Comparison of ENCODE assay signal across 9 cellular contexts in the genomic region with DNA sequence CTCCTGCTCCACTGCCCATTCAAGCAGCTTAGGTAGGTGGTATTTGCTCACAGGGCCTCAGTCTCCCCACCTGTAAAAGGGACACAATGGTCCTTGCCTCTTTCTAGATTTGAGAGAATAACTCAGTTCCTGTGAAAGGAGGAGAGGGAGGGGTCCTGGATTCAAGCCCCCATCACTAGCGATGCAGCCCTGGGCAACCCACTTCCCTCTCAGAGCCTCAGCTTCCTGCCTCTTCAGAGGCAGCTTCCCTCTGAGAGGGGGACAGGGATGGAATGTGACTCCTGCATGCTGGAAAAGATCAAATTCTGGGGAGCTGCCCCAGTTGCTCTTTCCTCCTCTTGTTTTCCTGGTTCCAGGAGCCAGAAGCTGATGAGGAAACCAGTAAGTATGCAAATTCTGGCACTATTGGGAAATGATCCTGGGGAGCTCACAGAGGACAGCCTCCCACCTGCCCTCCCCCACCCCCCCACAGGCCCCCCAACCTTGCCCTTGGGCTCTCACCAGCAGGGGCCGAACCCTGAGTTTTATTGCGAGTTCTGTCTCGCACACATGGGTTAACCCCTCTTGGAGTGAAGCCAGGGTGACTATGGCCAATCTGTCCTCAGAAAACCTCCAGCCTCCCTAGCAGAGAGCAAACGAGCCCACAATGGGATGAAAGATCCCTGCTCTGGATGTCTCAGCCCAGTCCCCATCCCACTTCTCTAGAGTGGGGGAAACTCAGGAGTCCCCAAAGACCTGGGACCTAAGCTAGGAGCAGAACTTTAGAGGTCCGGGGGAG. TPM values are rescaled to one million over a fixed set of nuclear protein-coding genes. Genes with fewer than 3 reads are reported as not detected.
DNase-seq lines count a peak whose midpoint lies in the region; ATAC-seq and TF ChIP-seq lines count a peak whose summit lies in the region.
"Had no signal": no experiment of that assay in that cellular context is flagged by ENCODE, and none has a peak within 500 bp of the region (broad histone marks: within the 10 kb centered on the region; RNA-seq: fewer than 3 reads in every experiment).

No MANE protein-coding gene starts in this region.

- H3K4me3 Mint-ChIP-seq in HFFc6 (no peak overlapping the region), activated B cell treated with CpG ODN at 0.5 μM for 24 hours (no peak overlapping the region)
- H3K4me3 Mint-ChIP-seq: activated naive CD4-positive, alpha-beta T cell treated with anti-CD3 and anti-CD28 coated beads, Interleukin-2, amount 50 U/mL, for 24 hours had no signal

- no peak for ATAC-seq in activated B cell treated with CpG ODN at 0.5 μM for 24 hours (ENCODE audit: low read depth)
- ATAC-seq in HG02759 (IDR thresholded peaks at IDR 0.05; ENCODE audit: unreplicated experiment), result no peak
- ATAC-seq in HG02763 (IDR thresholded peaks at IDR 0.05; ENCODE audit: unreplicated experiment), result no peak
- ATAC-seq in HG02623 (IDR thresholded peaks at IDR 0.05; ENCODE audit: unreplicated experiment), result no peak

- no peak for DNase-seq in HFFc6
- DNase-seq in activated B cell treated with CpG ODN at 0.5 μM for 24 hours, result no peak
- no peak for DNase-seq in left ventricle myocardium inferior
- peak; percentile 23 for DNase-seq in stimulated activated CD8-positive, alpha-beta memory T cell treated with anti-CD3 and anti-CD28 coated beads, Interleukin-4, amount 100 ng/mL, for 48 hours
- no peak for DNase-seq in NCI-H1436 (lab: John Stamatoyannopoulos, UW)

- CTCF ChIA-PET in activated B cell treated with CpG ODN at 0.5 μM for 24 hours (lab: Charles Lee), result interaction anchor here (0.8 to 4.9 kb wide), 11 partner anchors 10 to 202 kb away, joined by 3 to 261 read pairs (median 23); partner anchors contain the start of gene ZC3H12A

- peak overlapping the region; percentile 70 for H3K27ac ChIP-seq in left ventricle myocardium inferior (replicated peaks)

- TF ChIP-seq CTCF in HFFc6 (IDR thresholded peaks at IDR 0.05) (no peak), activated B cell treated with CpG ODN at 0.5 μM for 24 hours (IDR thresholded peaks at IDR 0.05) (no peak), left ventricle myocardium inferior (IDR thresholded peaks at IDR 0.05; ENCODE audit: borderline replicate concordance) (no peak)

- no peaks in the 10 kb centered on the region for H3K27me3 ChIP-seq in left ventricle myocardium inferior (ENCODE audit: low read depth)

- peaks cover 20% of the 10 kb centered on the region for H3K36me3 Mint-ChIP-seq in HFFc6 (ENCODE audit: low read depth)
- H3K36me3 Mint-ChIP-seq in activated B cell treated with CpG ODN at 0.5 μM for 24 hours (ENCODE audit: low read depth), result peaks cover 59% of the 10 kb centered on the region

- H3K27ac Mint-ChIP-seq in HFFc6, result peak overlapping the region; percentile 80
- H3K27ac Mint-ChIP-seq in activated B cell treated with CpG ODN at 0.5 μM for 24 hours, result peak overlapping the region; percentile 74

- H3K9me3 Mint-ChIP-seq in HFFc6 (no peaks in the 10 kb centered on the region), activated B cell treated with CpG ODN at 0.5 μM for 24 hours (no peaks in the 10 kb centered on the region)
- H3K9me3 Mint-ChIP-seq: activated naive CD4-positive, alpha-beta T cell treated with anti-CD3 and anti-CD28 coated beads, Interleukin-2, amount 50 U/mL, for 24 hours had no signal

- H3K36me3 ChIP-seq in left ventricle myocardium inferior, result peaks cover 65% of the 10 kb centered on the region

- H3K27me3 Mint-ChIP-seq in HFFc6 (ENCODE audit: insufficient read depth) (peaks cover 8% of the 10 kb centered on the region), activated B cell treated with CpG ODN at 0.5 μM for 24 hours (no peaks in the 10 kb centered on the region)
- H3K27me3 Mint-ChIP-seq: activated naive CD4-positive, alpha-beta T cell treated with anti-CD3 and anti-CD28 coated beads, Interleukin-2, amount 50 U/mL, for 24 hours had no signal

- POLR2A ChIA-PET in activated B cell treated with CpG ODN at 0.5 μM for 24 hours (lab: Charles Lee), result interaction anchor here (1.2 to 4.5 kb wide), 7 partner anchors 10 to 31 kb away, joined by 3 to 132 read pairs (median 9); partner anchors contain the start of genes MEAF6 and ZC3H12A

- peaks cover 33% of the 10 kb centered on the region for H3K4me1 Mint-ChIP-seq in HFFc6 (ENCODE audit: low read depth)
- H3K4me1 Mint-ChIP-seq in activated B cell treated with CpG ODN at 0.5 μM for 24 hours, result peaks cover 35% of the 10 kb centered on the region

- no peaks in the 10 kb centered on the region for H3K9me3 ChIP-seq in left ventricle myocardium inferior (replicated peaks)

- peaks cover 40% of the 10 kb centered on the region for H3K4me1 ChIP-seq in left ventricle myocardium inferior

- H3K4me3 ChIP-seq in left ventricle myocardium inferior, result no peak overlapping the region

- intact Hi-C loops in activated B cell treated with CpG ODN at 0.5 μM for 24 hours (cut with micrococcal nuclease), result loop anchor here (2.0 kb wide), 1 partner anchor 13 kb away; no protein-coding TSS in a partner anchor
- intact Hi-C loops in left ventricle myocardium inferior (cut with micrococcal nuclease), result loop anchor here (2.0 kb wide), 1 partner anchor 31 kb away; no protein-coding TSS in a partner anchor

RNA-seq across cellular contexts. Expression of gene ZC3H12A, which starts 11.7 kb away (rescaled TPM):
- 1 to 10 TPM; 5.6 to 7.0 (median 6.3) TPM for total RNA-seq in HFFc6 (2021; fragmentation: NEBNext Ultra II Directional; extraction: Animal tissue kit (Norgen Biotek cat#: 25700))
- total RNA-seq in activated B cell treated with CpG ODN at 0.5 μM for 24 hours (140 and 145 TPM in 2 replicates), left ventricle myocardium inferior (4.9 TPM)

RNA-seq across cellular contexts. Expression of gene MEAF6, which starts 28.5 kb away (rescaled TPM):
- total RNA-seq in HFFc6 (2021; fragmentation: NEBNext Ultra II Directional; extraction: Animal tissue kit (Norgen Biotek cat#: 25700)), result 10 to 100 TPM; 52.6 to 63.8 (median 56.9) TPM
- 59.9 and 66.5 TPM in 2 replicates for total RNA-seq in activated B cell treated with CpG ODN at 0.5 μM for 24 hours
- total RNA-seq in left ventricle myocardium inferior, result 34.1 TPM

Comparison
In these comparisons a context has a peak if more than half of its experiments do, and no peak if none do; other contexts are left out.
1. RNA of gene ZC3H12A, which starts 11.7 kb away (total RNA-seq): 140 to 145 TPM in activated B cell treated with CpG ODN at 0.5 μM for 24 hours; 5.6 to 7.0 TPM in HFFc6 and 4.9 TPM in left ventricle myocardium inferior (single experiment); every median in the first group is over 10 times any median in the second.